ENCODE assay signal across 24 cellular contexts in genomic region chr1:54507033-54507432, GRCh38.
"Had no signal": no experiment of that assay in that cellular context is flagged by ENCODE, and none has a peak within 500 bp of the region (broad histone marks: within the 10 kb centered on the region; RNA-seq: fewer than 3 reads in every experiment).

No MANE protein-coding gene starts in this region.

- DNase-seq: effector CD4-positive, alpha-beta T cell; endodermal cell; erythroblast; left cardiac atrium; left ventricle myocardium inferior; lower lobe of right lung; psoas muscle; sigmoid colon; stimulated activated CD4-positive, alpha-beta T cell treated with anti-CD3 and anti-CD28 coated beads, Interleukin-12 subunit alpha, Interleukin-12 subunit beta, amount 100 ng/mL, for 4 hours; stimulated activated naive CD4-positive, alpha-beta T cell; stomach; substantia nigra; transverse colon had no signal

- H3K27ac ChIP-seq: coronary artery, foreskin keratinocyte, left ventricle myocardium inferior, lower lobe of right lung, neutrophil, psoas muscle, sigmoid colon, skin epidermis, stomach, thoracic aorta, transverse colon had no signal

- H3K4me1 Mint-ChIP-seq: memory B cell had no signal

- FAIRE-seq: endothelial cell of umbilical vein, kidney, urothelium cell line had no signal

- H3K9me3 ChIP-seq: lower lobe of right lung, neutrophil, psoas muscle, sigmoid colon, thoracic aorta, transverse colon had no signal

- H3K36me3 ChIP-seq: left ventricle myocardium inferior, lower lobe of right lung, neutrophil, sigmoid colon, stomach, thoracic aorta, transverse colon had no signal

- H3K9me3 Mint-ChIP-seq: endodermal cell; mesothelial cell of epicardium; natural killer cell treated with Interleukin-12 subunit alpha and Interleukin-12 subunit beta and Interleukin-15 and Interleukin-18, amount 100 ng/mL, for 72 hours had no signal

- ATAC-seq: left cardiac atrium, psoas muscle had no signal

- H3K4me3 ChIP-seq: coronary artery, left ventricle myocardium inferior, lower lobe of right lung, psoas muscle, sigmoid colon, skin epidermis, stomach, thoracic aorta, transverse colon had no signal

- H3K4me3 Mint-ChIP-seq: endodermal cell; memory B cell; mesothelial cell of epicardium; natural killer cell treated with Interleukin-12 subunit alpha and Interleukin-12 subunit beta and Interleukin-15 and Interleukin-18, amount 100 ng/mL, for 72 hours had no signal

- H3K36me3 Mint-ChIP-seq: memory B cell; mesothelial cell of epicardium; natural killer cell treated with Interleukin-12 subunit alpha and Interleukin-12 subunit beta and Interleukin-15 and Interleukin-18, amount 100 ng/mL, for 72 hours had no signal

- H3K27ac Mint-ChIP-seq: memory B cell, mesothelial cell of epicardium had no signal

- H3K27me3 ChIP-seq: sigmoid colon, stomach, transverse colon had no signal

- H3K4me1 ChIP-seq: foreskin keratinocyte, left ventricle myocardium inferior, lower lobe of right lung, psoas muscle, sigmoid colon, stomach, transverse colon had no signal
